17 cellular contexts compared by ENCODE assay signal in the genomic region with DNA sequence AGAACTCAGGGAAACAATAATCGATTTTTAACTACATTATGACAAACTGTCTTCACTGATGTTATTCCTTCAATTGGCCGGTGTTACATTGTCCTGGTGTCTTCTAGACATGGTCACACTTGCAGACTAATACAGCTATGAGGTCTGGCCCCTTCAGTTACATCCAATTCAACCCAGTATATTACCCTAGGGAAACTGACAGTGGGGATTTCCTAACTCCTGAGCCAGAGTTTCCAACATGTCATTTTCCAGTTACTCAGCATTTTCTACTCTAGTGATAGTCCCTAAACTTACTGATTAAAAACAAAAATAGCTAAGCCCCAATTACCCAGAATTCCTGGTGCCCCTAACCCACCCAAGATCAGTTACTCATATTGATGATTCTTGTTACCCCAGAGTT. TPM values are rescaled to one million over a fixed set of nuclear protein-coding genes. Genes with fewer than 3 reads are reported as not detected.
"Had no signal": no experiment of that assay in that cellular context is flagged by ENCODE, and none has a peak within 500 bp of the region (broad histone marks: within the 10 kb centered on the region; RNA-seq: fewer than 3 reads in every experiment).

No MANE protein-coding gene starts in this region.

- H3K4me3 Mint-ChIP-seq: nephron had no signal

- H3K27ac ChIP-seq: ascending aorta, breast epithelium, epithelial cell of prostate, stomach, testis, upper lobe of left lung had no signal

- H3K4me3 ChIP-seq: ascending aorta, breast epithelium, stomach, testis, upper lobe of left lung had no signal

- DNase-seq: dermis blood vessel endothelial cell, foreskin melanocyte, mesendoderm, nucleus accumbens, stomach, T1000, testis, upper lobe of left lung had no signal

- H3K9me3 ChIP-seq: ascending aorta, stomach, testis, upper lobe of left lung had no signal

- H3K4me1 ChIP-seq: ascending aorta, breast epithelium, stomach, testis, upper lobe of left lung had no signal

- H3K9me3 Mint-ChIP-seq: nephron had no signal

- H3K4me1 Mint-ChIP-seq: nephron had no signal

- H3K36me3 ChIP-seq: ascending aorta, breast epithelium, stomach, upper lobe of left lung had no signal

- H3K27ac Mint-ChIP-seq: nephron had no signal

RNA-seq across cellular contexts. Expression of gene IFNG, which starts 21.1 kb away (rescaled TPM):
- total RNA-seq: ascending aorta, breast epithelium, chondrocyte, dermis blood vessel endothelial cell, fibroblast of lung, lower leg skin, posterior vena cava, SK-MEL-5, stomach, testis had no signal
- polyA plus RNA-seq: fibroblast of lung, stomach had no signal
